Comparison of ENCODE assay signal across 9 cellular contexts in the genomic region with DNA sequence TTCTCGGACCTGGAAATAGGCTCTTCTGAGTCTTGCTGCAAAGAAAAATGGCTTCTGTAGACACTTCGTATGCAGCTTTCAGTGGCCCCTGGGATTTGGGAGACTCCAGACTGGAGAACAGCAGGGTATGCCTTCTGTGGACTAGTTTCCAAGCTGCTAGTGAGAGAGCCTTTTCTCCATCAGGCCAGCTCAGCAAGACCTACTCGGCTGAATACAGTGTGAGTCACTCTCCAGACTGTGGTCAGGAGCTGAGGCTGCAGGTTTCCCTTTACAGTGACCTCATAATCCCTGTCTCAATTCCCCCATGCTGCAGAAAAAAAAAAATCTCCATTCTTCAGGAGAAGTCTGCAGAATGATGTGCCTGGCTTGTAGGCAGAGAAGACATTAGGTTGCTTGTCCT.
DNase-seq lines count a peak whose midpoint lies in the region; ATAC-seq, FAIRE-seq and TF ChIP-seq lines count a peak whose summit lies in the region.
"Had no signal": no experiment of that assay in that cellular context is flagged by ENCODE, and none has a peak within 500 bp of the region (broad histone marks: within the 10 kb centered on the region; RNA-seq: fewer than 3 reads in every experiment).

No MANE protein-coding gene starts in this region.

- CTCF ChIA-PET in activated CD8-positive, alpha-beta memory T cell treated with anti-CD3 and anti-CD28 coated beads, Interleukin-2, amount 10 ng/mL, durations not matched to agents 7 days and 5 days (lab: Charles Lee) = interaction anchor here (1.3 to 15.2 kb wide), 3 partner anchors 78 to 328 kb away, joined by 4 to 186 read pairs (median 135); partner anchors contain the start of genes TEX48 and TNFSF8

- FAIRE-seq in bronchial epithelial cell (lab: Jason Lieb, UNC) = no peak
- no peak for FAIRE-seq in frontal cortex (lab: Jason Lieb, UNC)

- DNase-seq in activated CD8-positive, alpha-beta memory T cell treated with anti-CD3 and anti-CD28 coated beads, Interleukin-2, amount 10 ng/mL, durations not matched to agents 7 days and 5 days = peak; percentile 53
- no peak for DNase-seq in activated CD8-positive, alpha-beta memory T cell treated with anti-CD3 and anti-CD28 coated beads, Interleukin-2, amount 50 U/mL, for 48 hours
- DNase-seq in NCI-H2196 (lab: John Stamatoyannopoulos, UW; ENCODE audit: unreplicated experiment) (peak; percentile 16), bronchial epithelial cell (ENCODE audit: low read depth) (peak; percentile 89), renal cortical epithelial cell (ENCODE audit: low read depth) (peak; percentile 88), frontal cortex (ENCODE audit: low spot score in 2 of 2) (no peak), SKM-1 treated with dmso at 0.1 percent for 144 hours (lab: John Stamatoyannopoulos, UW; ENCODE audit: unreplicated experiment) (no peak), NCI-H187 treated with DMSO at 0.1 percent for 48 hours (lab: John Stamatoyannopoulos, UW) (no peak)
- DNase-seq: Caco-2 had no signal

- no peaks in the 10 kb centered on the region for H3K9me3 Mint-ChIP-seq in activated CD8-positive, alpha-beta memory T cell treated with anti-CD3 and anti-CD28 coated beads, Interleukin-2, amount 10 ng/mL, durations not matched to agents 7 days and 5 days (ENCODE audit: low read depth)

- no peaks in the 10 kb centered on the region for H3K36me3 ChIP-seq in bronchial epithelial cell (ENCODE audit: control insufficient read depth, insufficient read depth, low read length)

- no peaks in the 10 kb centered on the region for H3K36me3 Mint-ChIP-seq in activated CD8-positive, alpha-beta memory T cell treated with anti-CD3 and anti-CD28 coated beads, Interleukin-2, amount 10 ng/mL, durations not matched to agents 7 days and 5 days

- no peak overlapping the region for H3K4me3 ChIP-seq in bronchial epithelial cell (ENCODE audit: low read depth, low read length)

- no peak overlapping the region for H3K4me3 Mint-ChIP-seq in activated CD8-positive, alpha-beta memory T cell treated with anti-CD3 and anti-CD28 coated beads, Interleukin-2, amount 10 ng/mL, durations not matched to agents 7 days and 5 days

- peaks cover 64% of the 10 kb centered on the region for H3K4me1 Mint-ChIP-seq in activated CD8-positive, alpha-beta memory T cell treated with anti-CD3 and anti-CD28 coated beads, Interleukin-2, amount 10 ng/mL, durations not matched to agents 7 days and 5 days

- TF ChIP-seq CTCF in bronchial epithelial cell (IDR thresholded peaks at IDR 0.05; ENCODE audit: insufficient read depth, low read length, severe bottlenecking) = no peak

- ATAC-seq in activated CD8-positive, alpha-beta memory T cell treated with anti-CD3 and anti-CD28 coated beads, Interleukin-2, amount 10 ng/mL, durations not matched to agents 7 days and 5 days = peak; percentile 37

- peaks cover 21% of the 10 kb centered on the region for H3K27me3 ChIP-seq in bronchial epithelial cell (ENCODE audit: control insufficient read depth, insufficient read depth, low read length)

- H3K27me3 Mint-ChIP-seq in activated CD8-positive, alpha-beta memory T cell treated with anti-CD3 and anti-CD28 coated beads, Interleukin-2, amount 10 ng/mL, durations not matched to agents 7 days and 5 days = peaks cover 13% of the 10 kb centered on the region

- no peak overlapping the region for H3K27ac Mint-ChIP-seq in activated CD8-positive, alpha-beta memory T cell treated with anti-CD3 and anti-CD28 coated beads, Interleukin-2, amount 10 ng/mL, durations not matched to agents 7 days and 5 days

Comparison
In these comparisons a context has a peak if more than half of its experiments do, and no peak if none do; other contexts are left out.
1. DNase-seq: peak in activated CD8-positive, alpha-beta memory T cell treated with anti-CD3 and anti-CD28 coated beads, Interleukin-2, amount 10 ng/mL, durations not matched to agents 7 days and 5 days (single experiment), NCI-H2196 (single experiment), bronchial epithelial cell (single experiment) and renal cortical epithelial cell (single experiment); none in activated CD8-positive, alpha-beta memory T cell treated with anti-CD3 and anti-CD28 coated beads, Interleukin-2, amount 50 U/mL, for 48 hours (single experiment), frontal cortex (0 of 2), SKM-1 treated with dmso at 0.1 percent for 144 hours (single experiment) and NCI-H187 treated with DMSO at 0.1 percent for 48 hours (single experiment).